11 cellular contexts compared by ENCODE assay signal in the genomic region with DNA sequence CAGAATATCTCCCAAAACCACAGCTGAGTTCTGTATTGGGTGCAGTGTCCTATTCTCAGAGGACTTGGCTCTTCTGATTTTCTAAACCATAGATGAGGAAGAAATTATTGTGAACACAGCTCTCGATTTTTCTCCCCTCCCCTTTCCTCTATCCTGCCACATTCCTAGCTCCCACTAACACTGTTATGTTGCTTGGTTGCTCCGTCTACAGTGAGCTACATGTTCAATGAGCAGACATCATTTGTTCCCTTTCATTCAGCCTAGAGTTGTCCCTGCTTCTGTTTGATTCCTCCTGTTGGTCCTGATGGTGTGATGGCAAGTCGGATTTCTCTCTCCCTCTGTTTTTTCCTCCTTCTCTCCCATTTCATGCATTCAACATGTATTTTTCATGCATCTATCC.
"Had no signal": no experiment of that assay in that cellular context is flagged by ENCODE, and none has a peak within 500 bp of the region (broad histone marks: within the 10 kb centered on the region; RNA-seq: fewer than 3 reads in every experiment).

No MANE protein-coding gene starts in this region.

- H3K27me3 Mint-ChIP-seq: activated CD8-positive, alpha-beta T cell treated with anti-CD3 and anti-CD28 coated beads for 36 hours had no signal

- H3K27ac Mint-ChIP-seq: activated CD8-positive, alpha-beta T cell treated with anti-CD3 and anti-CD28 coated beads for 36 hours; activated T-helper 1 cell treated with anti-CD3 and anti-CD28 coated beads, Interleukin-12 subunit alpha, Interleukin-12 subunit beta, Interleukin-2, Interleukin-4 antibody, amounts not matched to agents 30 ng/mL and 10 ng/mL and 1 ng/mL, durations not matched to agents 14 hours and 24 hours and 36 hours; nephron progenitor cell had no signal

- H3K4me3 ChIP-seq: lower lobe of right lung, skin epidermis, tibial nerve had no signal

- H3K4me1 ChIP-seq: lower lobe of right lung, tibial nerve had no signal

- H3K27ac ChIP-seq: lower lobe of right lung, skin epidermis, VCaP had no signal

- H3K9me3 ChIP-seq: lower lobe of right lung, tibial nerve had no signal

- H3K36me3 ChIP-seq: lower lobe of right lung, tibial nerve had no signal

- H3K4me3 Mint-ChIP-seq: activated CD8-positive, alpha-beta T cell treated with anti-CD3 and anti-CD28 coated beads for 36 hours; activated T-helper 1 cell treated with anti-CD3 and anti-CD28 coated beads, Interleukin-12 subunit alpha, Interleukin-12 subunit beta, Interleukin-2, Interleukin-4 antibody, amounts not matched to agents 30 ng/mL and 10 ng/mL and 1 ng/mL, durations not matched to agents 14 hours and 24 hours and 36 hours; nephron progenitor cell had no signal

- H3K27me3 ChIP-seq: tibial nerve had no signal

- ATAC-seq: activated CD8-positive, alpha-beta T cell treated with anti-CD3 and anti-CD28 coated beads for 36 hours; lower lobe of right lung had no signal

- DNase-seq: activated CD8-positive, alpha-beta memory T cell treated with anti-CD3 and anti-CD28 coated beads, Interleukin-2, amount 50 U/mL, for 48 hours; activated CD8-positive, alpha-beta T cell treated with anti-CD3 and anti-CD28 coated beads for 36 hours; activated naive CD4-positive, alpha-beta T cell; lower lobe of right lung; nephron progenitor cell; stimulated activated CD4-positive, alpha-beta T cell treated with anti-CD3 and anti-CD28 coated beads, Interleukin-4, amount 100 ng/mL, for 4 hours; T-helper 1 cell had no signal

- H3K4me1 Mint-ChIP-seq: nephron progenitor cell had no signal
